ENCODE assay signal across 21 cellular contexts in the genomic region with DNA sequence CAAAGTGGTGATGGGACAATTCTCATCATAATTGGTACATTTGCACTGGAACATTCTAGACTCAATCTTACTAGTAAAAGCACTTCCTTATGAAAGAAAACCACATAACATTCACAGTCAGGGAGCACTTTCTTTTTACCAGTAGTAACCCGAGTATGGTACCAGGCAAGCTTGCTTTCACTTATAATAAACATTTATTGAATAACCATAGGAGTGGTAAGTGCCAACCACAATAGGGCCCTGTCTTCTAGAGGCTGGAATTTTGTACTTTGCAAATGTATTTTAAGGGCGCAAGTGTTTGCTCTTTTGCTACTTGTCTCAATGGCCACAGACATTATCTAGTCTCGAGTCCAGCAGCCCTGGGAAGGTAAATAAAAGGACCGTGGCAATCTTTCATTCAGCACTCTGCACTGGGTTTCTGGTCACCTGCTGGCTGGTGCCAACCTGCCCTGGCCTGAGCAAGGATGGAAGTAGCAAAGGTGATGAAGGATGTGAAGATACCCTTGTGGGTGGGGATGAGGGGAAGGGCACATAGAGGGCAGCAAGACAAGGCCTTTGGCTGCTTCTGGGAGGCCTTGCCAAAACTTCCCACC. TPM values are rescaled to one million over a fixed set of nuclear protein-coding genes. Genes with fewer than 3 reads are reported as not detected.
A peak's percentile ranks its signal among the peaks of the same experiment; 100 is the strongest.
DNase-seq lines count a peak whose midpoint lies in the region; ATAC-seq and TF ChIP-seq lines count a peak whose summit lies in the region.
"Had no signal": no experiment of that assay in that cellular context is flagged by ENCODE, and none has a peak within 500 bp of the region (broad histone marks: within the 10 kb centered on the region; RNA-seq: fewer than 3 reads in every experiment).

No MANE protein-coding gene starts in this region.

- H3K9me3 Mint-ChIP-seq in GM23338: no peaks in the 10 kb centered on the region
- no peaks in the 10 kb centered on the region for H3K9me3 Mint-ChIP-seq in brain
- H3K9me3 Mint-ChIP-seq: activated CD8-positive, alpha-beta T cell treated with anti-CD3 and anti-CD28 coated beads for 36 hours; natural killer cell treated with Interleukin-12 subunit alpha and Interleukin-12 subunit beta and Interleukin-15 and Interleukin-18, amount 100 ng/mL, for 72 hours had no signal

- no peaks in the 10 kb centered on the region for H3F3A ChIP-seq in GM23338 (replicated peaks; ENCODE audit: low read depth)

- H3K4me1 ChIP-seq in GM23338 (ENCODE audit: insufficient read depth) (peaks cover 3% of the 10 kb centered on the region; the same call in 1 of the 2 replicates), mucosa of rectum (ENCODE audit: control insufficient read depth in 2 of 2, insufficient read depth in 2 of 2, low read length in 2 of 2) (peaks cover 7 to 30% of the 10 kb centered on the region in 2 donors)

- H3K27me3 Mint-ChIP-seq in GM23338 (ENCODE audit: insufficient read depth, low read depth, poor library complexity) (peaks cover 8% of the 10 kb centered on the region), brain (peaks cover 5% of the 10 kb centered on the region)

- peak overlapping the region; percentile 51; the same call in 1 of the 2 replicates for H3K27ac ChIP-seq in GM23338 (ENCODE audit: low read depth)
- H3K27ac ChIP-seq in mucosa of rectum (ENCODE audit: low read depth in 2 of 2, low read length in 2 of 2): peak overlapping the region; percentile 57 to 73

- peaks cover 65% of the 10 kb centered on the region for H3K79me2 ChIP-seq in GM23338 (replicated peaks; ENCODE audit: insufficient read depth)

- H3K4me1 Mint-ChIP-seq in GM23338 (peaks cover 10% of the 10 kb centered on the region), brain (peaks cover 39% of the 10 kb centered on the region)

- no peaks in the 10 kb centered on the region for H3K36me3 ChIP-seq in GM23338 (ENCODE audit: insufficient read depth)
- H3K36me3 ChIP-seq in mucosa of rectum (ENCODE audit: control insufficient read depth in 2 of 2, insufficient read depth in 2 of 2, low read length in 2 of 2): no peaks in the 10 kb centered on the region

- no peaks in the 10 kb centered on the region for H3K9me2 ChIP-seq in GM23338 (ENCODE audit: insufficient read depth)

- H3K4me3 Mint-ChIP-seq in GM23338: no peak overlapping the region
- no peak overlapping the region for H3K4me3 Mint-ChIP-seq in brain
- H3K4me3 Mint-ChIP-seq: activated CD8-positive, alpha-beta T cell treated with anti-CD3 and anti-CD28 coated beads for 36 hours; natural killer cell treated with Interleukin-12 subunit alpha and Interleukin-12 subunit beta and Interleukin-15 and Interleukin-18, amount 100 ng/mL, for 72 hours had no signal

- H3K4me2 ChIP-seq in GM23338: no peak overlapping the region

- H2AFZ ChIP-seq in GM23338: no peak overlapping the region

- DNase-seq in GM23338 (ENCODE audit: low spot score) (no peak), NCI-H2029 treated with DMSO at 0.1 percent for 48 hours (lab: John Stamatoyannopoulos, UW) (peak; percentile 84), omental fat pad (ENCODE audit: low spot score) (no peak)
- no peak for DNase-seq in activated CD8-positive, alpha-beta memory T cell treated with anti-CD3 and anti-CD28 coated beads for 24 hours
- DNase-seq: activated CD8-positive, alpha-beta T cell treated with anti-CD3 and anti-CD28 coated beads for 36 hours; activated naive CD4-positive, alpha-beta T cell; activated T-cell treated with anti-CD3 and anti-CD28 coated beads, Interleukin-2, amount 50 U/mL, for 1 hour; mesendoderm; NCI-H446; posterior cingulate gyrus; stimulated activated naive CD4-positive, alpha-beta T cell; T-helper 9 cell had no signal

- H4K20me1 ChIP-seq in GM23338 (replicated peaks; ENCODE audit: insufficient read depth): no peaks in the 10 kb centered on the region

- no peak for TF ChIP-seq CTCF in GM23338 (conservative IDR thresholded peaks at IDR 0.05; ENCODE audit: low read depth in 2 of 2)
- no peak for TF ChIP-seq CTCF in brain (conservative IDR thresholded peaks at IDR 0.05)
- TF ChIP-seq CTCF in omental fat pad (IDR thresholded peaks at IDR 0.05): no peak

- no peak overlapping the region for H3K27ac Mint-ChIP-seq in GM23338
- H3K27ac Mint-ChIP-seq in brain: peak overlapping the region in 3 of 5 experiments; percentile 11 to 48 (median 35)
- H3K27ac Mint-ChIP-seq: activated CD8-positive, alpha-beta T cell treated with anti-CD3 and anti-CD28 coated beads for 36 hours; natural killer cell treated with Interleukin-12 subunit alpha and Interleukin-12 subunit beta and Interleukin-15 and Interleukin-18, amount 100 ng/mL, for 72 hours had no signal

- ATAC-seq in GM23338 (no peak), omental fat pad (ENCODE audit: low FRiP score) (no peak), HG03565 (IDR thresholded peaks at IDR 0.05; ENCODE audit: unreplicated experiment) (no peak)
- ATAC-seq: activated CD8-positive, alpha-beta T cell treated with anti-CD3 and anti-CD28 coated beads for 36 hours; natural killer cell treated with Interleukin-12 subunit alpha and Interleukin-12 subunit beta and Interleukin-15 and Interleukin-18, amount 100 ng/mL, for 72 hours; SK-N-SH treated with all-trans-retinoic acid at 6 μM for 48 hours had no signal

- H3K27me3 ChIP-seq in GM23338 (ENCODE audit: insufficient read depth): no peaks in the 10 kb centered on the region
- H3K27me3 ChIP-seq in mucosa of rectum (ENCODE audit: control insufficient read depth in 2 of 2, insufficient read depth in 2 of 2, low read length in 2 of 2): no peaks in the 10 kb centered on the region
- H3K27me3 ChIP-seq: tibial nerve had no signal

- H3K4me3 ChIP-seq in GM23338 (no peak overlapping the region), mucosa of rectum (ENCODE audit: low read length in 2 of 2) (no peak overlapping the region)
- H3K4me3 ChIP-seq: tibial nerve had no signal

- H3K9me3 ChIP-seq in mucosa of rectum (ENCODE audit: control insufficient read depth in 2 of 2, low read length in 2 of 2): no peaks in the 10 kb centered on the region
- H3K9me3 ChIP-seq: tibial nerve had no signal

- H3K36me3 Mint-ChIP-seq in GM23338 (ENCODE audit: low read depth) (peaks cover 3% of the 10 kb centered on the region; the same call in 1 of the 3 replicates), brain (no peaks in the 10 kb centered on the region)
- H3K36me3 Mint-ChIP-seq: natural killer cell treated with Interleukin-12 subunit alpha and Interleukin-12 subunit beta and Interleukin-15 and Interleukin-18, amount 100 ng/mL, for 72 hours had no signal

- H3K9ac ChIP-seq in mucosa of rectum (ENCODE audit: low read depth in 1 of 2, low read length in 2 of 2): no peak overlapping the region

TF ChIP-seq in GM23338, 12 proteins besides CTCF, POLR2A, EP300 and RAD21:
- TF ChIP-seq EZH2phosphoT487 (IDR thresholded peaks at IDR 0.05; ENCODE audit: unreplicated experiment): no peak

RNA-seq across cellular contexts. Expression of gene C22orf31, which starts 24.2 kb away (rescaled TPM):
- total RNA-seq in GM23338 (2014; rRNA removed; shearing (Covaris generic)): not detected in 2 replicates
- polyA plus RNA-seq in GM23338 (2016; fragmentation: Nextera tagmentation; extraction: Ambion mirVana) (0.36 TPM in 1 of 2 replicates, not detected in the other), brain (ENCODE audit: insufficient read depth, low read depth, low replicate concordance) (0.36 TPM)
- total RNA-seq in omental fat pad: not detected
- total RNA-seq: activated CD8-positive, alpha-beta T cell treated with anti-CD3 and anti-CD28 coated beads for 36 hours; dermis microvascular lymphatic vessel endothelial cell; fibroblast of villous mesenchyme; natural killer cell treated with Interleukin-12 subunit alpha and Interleukin-12 subunit beta and Interleukin-15 and Interleukin-18, amount 100 ng/mL, for 72 hours; RPMI7951; tibial nerve had no signal

RNA-seq across cellular contexts. Expression of gene KREMEN1, which starts 35.4 kb away (rescaled TPM):
- total RNA-seq in GM23338 (2014; rRNA removed; shearing (Covaris generic)): 3.4 and 3.8 TPM in 2 replicates
- polyA plus RNA-seq in GM23338 (2016; fragmentation: Nextera tagmentation; extraction: Ambion mirVana) (1.8 and 2.6 TPM in 2 replicates), brain (ENCODE audit: insufficient read depth, low read depth, low replicate concordance) (50.5 TPM)
- 10 to 100 TPM; 11.1 to 23.8 (median 13.9) TPM for total RNA-seq in omental fat pad
